Comparison of ENCODE assay signal across 8 cellular contexts in genomic region chr6:87155920-87156600, GRCh38. TPM values are rescaled to one million over a fixed set of nuclear protein-coding genes. Genes with fewer than 3 reads are reported as not detected.
A peak's percentile ranks its signal among the peaks of the same experiment; 100 is the strongest.
DNase-seq lines count a peak whose midpoint lies in the region; ATAC-seq and TF ChIP-seq lines count a peak whose summit lies in the region.

No MANE protein-coding gene starts in this region.

- H3K27ac ChIP-seq in PC-9 (peak overlapping the region; percentile 51), tibial nerve (peak overlapping the region; percentile 95 to 99 (median 96))

- peaks cover 17% of the 10 kb centered on the region for H3K4me1 ChIP-seq in PC-9 (replicated peaks; ENCODE audit: insufficient read depth)
- peaks cover 0 to 66% (median 24%) of the 10 kb centered on the region in 4 donors for H3K4me1 ChIP-seq in tibial nerve

- H4K20me1 ChIP-seq in PC-9 (ENCODE audit: insufficient read depth) = peaks cover 36% of the 10 kb centered on the region

- BruUV-seq in PC-9 (replicated peaks; lab: Mats Ljungman, UMichigan) = TSS peak; percentile 31

- WGBS in tibial nerve, 2 donors = 0 to 1% methylated on average over 35 of the region's 35 CpGs

- H3K4me2 ChIP-seq in PC-9 = peak overlapping the region; percentile 84

- H2AFZ ChIP-seq in PC-9 = peak overlapping the region; percentile 95

- peaks cover 56% of the 10 kb centered on the region for H3K79me2 ChIP-seq in PC-9 (ENCODE audit: low read depth)

- DNase-seq in NCI-H1417 (lab: John Stamatoyannopoulos, UW) (peak in 2 of 3 experiments; percentile 66 to 79), NCI-H1417 treated with DMSO at 0.1 percent for 48 hours (lab: John Stamatoyannopoulos, UW) (no peak), PC-9 (peak in 1 of 2 experiments; percentile 45), globus pallidus (ENCODE audit: low spot score) (peak; percentile 56), nucleus accumbens (lab: John Stamatoyannopoulos, UW) (peak in 44 of 56 donors; percentile 6 to 71 (median 52)), tibial nerve (ENCODE audit: low spot score in 2 of 2) (peak; percentile 19 to 31)
- peak; percentile 39 for DNase-seq in activated gamma-delta T cell treated with anti-CD3 and anti-CD28 coated beads, Interleukin-2, amount 50 U/mL, for 16 hours (ENCODE audit: low read depth)

- no peaks in the 10 kb centered on the region for H3F3A ChIP-seq in PC-9 (ENCODE audit: insufficient read depth, low read depth)

- H3K9me3 ChIP-seq in PC-9 (ENCODE audit: insufficient read depth, low read depth) (no peaks in the 10 kb centered on the region), tibial nerve (no peaks in the 10 kb centered on the region)

- no peak for TF ChIP-seq POLR2A in tibial nerve (IDR thresholded peaks at IDR 0.05)

- H3K36me3 ChIP-seq in PC-9 (ENCODE audit: low read depth) (no peaks in the 10 kb centered on the region), tibial nerve (no peaks in the 10 kb centered on the region)

- TF ChIP-seq CTCF in PC-9 (conservative IDR thresholded peaks at IDR 0.05) (no peak), tibial nerve (IDR thresholded peaks at IDR 0.05) (no peak)

- POLR2A ChIA-PET in PC-9 (lab: Charles Lee; ENCODE audit: unreplicated experiment) = interaction anchor here (0.6 kb wide), 1 partner anchor 70 kb away, joined by 4 read pairs; no protein-coding TSS in a partner anchor

- peak overlapping the region; percentile 58 for H3K4me3 ChIP-seq in PC-9
- peak overlapping the region; percentile 90 to 94 (median 92) for H3K4me3 ChIP-seq in tibial nerve

- H3K9me2 ChIP-seq in PC-9 (ENCODE audit: insufficient read depth) = no peaks in the 10 kb centered on the region

- ATAC-seq in HG02870 (IDR thresholded peaks at IDR 0.05; ENCODE audit: unreplicated experiment) = peak; percentile 1

- no peaks in the 10 kb centered on the region for H3K27me3 ChIP-seq in PC-9 (ENCODE audit: insufficient read depth, low read depth)
- H3K27me3 ChIP-seq in tibial nerve = no peaks in the 10 kb centered on the region

- CTCF ChIA-PET in PC-9 (lab: Charles Lee) = no interaction called here

- no peak for TF ChIP-seq EP300 in tibial nerve (IDR thresholded peaks at IDR 0.05)

- intact Hi-C loops in PC-9 (cut with micrococcal nuclease; ENCODE audit: unreplicated experiment) = loop anchor here (1.0 to 5.0 kb wide), 2 partner anchors 57 to 81 kb away; no protein-coding TSS in a partner anchor

RNA-seq across cellular contexts. Expression of gene ZNF292, which starts 0.7 kb away (rescaled TPM):
- total RNA-seq in PC-9 (2021) (29.2 and 34.1 TPM in 2 replicates), tibial nerve (10 to 100 TPM; 35.5 to 48.3 (median 43.9) TPM)
